In genomic region chr15:75028991-75029377, GRCh38 we compare ENCODE assay signal across 9 cellular contexts. TPM values are rescaled to one million over a fixed set of nuclear protein-coding genes. Genes with fewer than 3 reads are reported as not detected.
A peak's percentile ranks its signal among the peaks of the same experiment; 100 is the strongest.
DNase-seq lines count a peak whose midpoint lies in the region; ATAC-seq and TF ChIP-seq lines count a peak whose summit lies in the region.
"Had no signal": no experiment of that assay in that cellular context is flagged by ENCODE, and none has a peak within 500 bp of the region (broad histone marks: within the 10 kb centered on the region; RNA-seq: fewer than 3 reads in every experiment).

No MANE protein-coding gene starts in this region.

- H3K4me1 Mint-ChIP-seq in activated T-cell treated with anti-CD3 and anti-CD28 coated beads, Interleukin-2, amount 50 U/mL, for 24 hours (ENCODE audit: low read depth) = peaks cover 33% of the 10 kb centered on the region

- no peak overlapping the region for H3K4me3 ChIP-seq in RWPE2 (ENCODE audit: severe bottlenecking)
- no peak overlapping the region for H3K4me3 ChIP-seq in gastroesophageal sphincter

- no peak for DNase-seq in activated T-cell treated with anti-CD3 and anti-CD28 coated beads, Interleukin-2, amount 50 U/mL, for 24 hours
- no peak for DNase-seq in activated T-cell treated with anti-CD3 and anti-CD28 coated beads, Interleukin-2, amount 50 U/mL, for 48 hours
- DNase-seq in RWPE2 (ENCODE audit: low spot score) = no peak
- no peak for DNase-seq in substantia nigra (lab: John Stamatoyannopoulos, UW)
- DNase-seq in 8988T = no peak

- ATAC-seq in RWPE2 (ENCODE audit: low read depth) = peak; percentile 1; the same call in 1 of the 3 replicates
- no peak for ATAC-seq in gastroesophageal sphincter
- ATAC-seq in HG03108 (IDR thresholded peaks at IDR 0.05; ENCODE audit: unreplicated experiment) = no peak
- no peak for ATAC-seq in HG03460 (IDR thresholded peaks at IDR 0.05; ENCODE audit: unreplicated experiment)

- 59% methylated on average over 4 of the region's 4 CpGs; no CpG with 5 or more reads in 1 of the 2 donors for WGBS in gastroesophageal sphincter (ENCODE audit: low coverage in 1 of 2), 2 donors

- no peak overlapping the region for H3K4me3 Mint-ChIP-seq in activated T-cell treated with anti-CD3 and anti-CD28 coated beads, Interleukin-2, amount 50 U/mL, for 24 hours
- H3K4me3 Mint-ChIP-seq: activated naive CD4-positive, alpha-beta T cell treated with anti-CD3 and anti-CD28 coated beads for 36 hours had no signal

- H3K27ac ChIP-seq in RWPE2 (ENCODE audit: poor library complexity, severe bottlenecking) (peak overlapping the region; percentile 69), gastroesophageal sphincter (peak overlapping the region in 3 of 4 donors; percentile 62 to 77 (median 69)), substantia nigra (ENCODE audit: low read depth, low read length, poor library complexity, severe bottlenecking) (peak overlapping the region; percentile 2)

- peak overlapping the region; percentile 28 for H3K27ac Mint-ChIP-seq in activated T-cell treated with anti-CD3 and anti-CD28 coated beads, Interleukin-2, amount 50 U/mL, for 24 hours
- H3K27ac Mint-ChIP-seq: activated naive CD4-positive, alpha-beta T cell treated with anti-CD3 and anti-CD28 coated beads for 36 hours had no signal

- H3K9me3 Mint-ChIP-seq in activated T-cell treated with anti-CD3 and anti-CD28 coated beads, Interleukin-2, amount 50 U/mL, for 24 hours = no peaks in the 10 kb centered on the region
- H3K9me3 Mint-ChIP-seq: activated naive CD4-positive, alpha-beta T cell treated with anti-CD3 and anti-CD28 coated beads for 36 hours had no signal

- 0 out of 2 replicates have a peak, but pooled peaks cover 4% of the 10 kb centered on the region for H3K36me3 ChIP-seq in RWPE2 (ENCODE audit: low read depth)
- H3K36me3 ChIP-seq in gastroesophageal sphincter = peaks cover 0 to 17% of the 10 kb centered on the region in 2 donors

- TF ChIP-seq CTCF in RWPE2 (IDR thresholded peaks at IDR 0.05; ENCODE audit: poor library complexity, severe bottlenecking) (no peak), gastroesophageal sphincter (IDR thresholded peaks at IDR 0.05) (no peak)

- H3K4me1 ChIP-seq in RWPE2 (ENCODE audit: insufficient read depth, poor library complexity, severe bottlenecking) = peaks cover 28% of the 10 kb centered on the region
- H3K4me1 ChIP-seq in gastroesophageal sphincter = peaks cover 5 to 63% (median 28%) of the 10 kb centered on the region in 3 donors

- H3K9me3 ChIP-seq in RWPE2 (ENCODE audit: severe bottlenecking) = no peaks in the 10 kb centered on the region
- no peaks in the 10 kb centered on the region for H3K9me3 ChIP-seq in gastroesophageal sphincter

- peaks cover 72% of the 10 kb centered on the region for H3K36me3 Mint-ChIP-seq in activated T-cell treated with anti-CD3 and anti-CD28 coated beads, Interleukin-2, amount 50 U/mL, for 24 hours (ENCODE audit: low read depth)

- TF ChIP-seq POLR2A in gastroesophageal sphincter (IDR thresholded peaks at IDR 0.05) = no peak

- H3K27me3 Mint-ChIP-seq in activated T-cell treated with anti-CD3 and anti-CD28 coated beads, Interleukin-2, amount 50 U/mL, for 24 hours = no peaks in the 10 kb centered on the region

- H3K27me3 ChIP-seq in RWPE2 (ENCODE audit: insufficient read depth, poor library complexity, severe bottlenecking) = no peaks in the 10 kb centered on the region
- H3K27me3 ChIP-seq in gastroesophageal sphincter = no peaks in the 10 kb centered on the region

- TF ChIP-seq EP300 in gastroesophageal sphincter (IDR thresholded peaks at IDR 0.05) = no peak

RNA-seq across cellular contexts. Expression of gene PPCDC, which starts 5.6 kb away (rescaled TPM):
- 10 to 100 TPM in 3 of 4 donors, 1 to 10 TPM in 1; 7.8 to 14.2 (median 12.9) TPM for total RNA-seq in gastroesophageal sphincter

RNA-seq across cellular contexts. Expression of gene SCAMP5, which starts 33.6 kb away (rescaled TPM):
- total RNA-seq in gastroesophageal sphincter = 10 to 100 TPM in 1 of 4 donors, 1 to 10 TPM in 3; 2.2 to 10.1 (median 5.6) TPM

Comparison
In these comparisons a context has a peak if more than half of its experiments do, and no peak if none do; other contexts are left out.
1. H3K27ac ChIP-seq: peak in every context shown above with its lines; median percentile 69 in RWPE2; 69 in gastroesophageal sphincter; 2 in substantia nigra.